In the genomic region with DNA sequence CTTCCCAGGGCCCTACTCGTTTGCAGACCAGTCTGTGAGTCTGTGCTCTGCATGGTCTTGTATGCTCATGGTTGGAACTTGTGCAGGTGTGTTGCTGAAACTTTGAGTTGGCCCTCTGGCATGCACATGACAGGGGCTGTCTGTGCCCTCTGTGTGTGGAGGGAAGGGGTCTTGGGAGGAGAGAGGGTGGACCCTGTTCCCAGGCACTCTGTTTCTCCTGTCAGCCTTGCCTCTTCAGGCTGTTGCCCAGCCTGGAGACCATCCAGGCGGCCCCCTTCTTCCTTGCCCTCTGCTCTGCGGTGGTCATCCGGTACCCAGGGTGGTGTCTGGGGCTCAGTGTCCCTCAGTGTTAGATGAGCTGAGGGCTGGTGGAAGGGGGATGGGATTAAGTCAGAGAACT, we compare ENCODE assay signal across 1 cellular context.
TF ChIP-seq lines count a peak whose summit lies in the region.

No MANE protein-coding gene starts in this region.

TF ChIP-seq in GM23338, 12 proteins besides CTCF, POLR2A, EP300 and RAD21 (continued from another document):
- TF ChIP-seq STAT1 (IDR thresholded peaks at IDR 0.05; ENCODE audit: unreplicated experiment) (no peak), EZH2 (IDR thresholded peaks at IDR 0.05; ENCODE audit: low read depth, unreplicated experiment) (no peak)
TF ChIP-seq in GM23338: peak in this region for 0.
